ENCODE assay signal across 1 cellular context in the genomic region with DNA sequence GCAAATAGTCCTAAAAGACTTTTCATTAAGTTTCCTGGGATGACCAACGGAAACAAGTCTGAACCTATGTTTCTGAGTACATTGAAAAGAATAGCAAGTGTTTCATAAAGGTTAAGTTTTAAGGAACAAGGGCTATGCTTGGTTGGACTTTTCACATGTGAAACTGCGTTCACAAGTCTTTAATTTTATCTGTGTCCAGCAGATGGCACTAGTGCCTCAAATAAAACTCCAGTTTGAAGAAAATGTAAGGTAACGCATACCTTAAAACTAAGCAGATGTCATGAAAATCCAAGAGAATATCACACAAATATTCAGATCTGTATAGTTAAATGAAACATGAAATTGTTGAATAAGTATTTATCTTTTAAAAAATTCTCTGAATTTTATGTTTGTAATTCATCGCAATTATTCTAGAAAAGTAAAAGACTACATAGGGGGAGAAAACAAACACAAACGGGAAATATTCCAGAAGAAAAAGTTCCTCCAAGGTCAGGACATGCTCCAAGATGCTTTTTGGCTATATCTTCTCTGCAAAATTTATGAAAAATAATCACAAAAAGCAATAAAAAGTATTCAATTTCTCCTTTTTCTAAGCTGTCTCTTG.
TF ChIP-seq lines count a peak whose summit lies in the region.

No MANE protein-coding gene starts in this region.

TF ChIP-seq in SK-N-SH treated with all-trans-retinoic acid at 6 μM for 48 hours, 23 proteins besides CTCF, POLR2A, EP300 and RAD21 (continued from another document):
- TF ChIP-seq, protein P1, sequence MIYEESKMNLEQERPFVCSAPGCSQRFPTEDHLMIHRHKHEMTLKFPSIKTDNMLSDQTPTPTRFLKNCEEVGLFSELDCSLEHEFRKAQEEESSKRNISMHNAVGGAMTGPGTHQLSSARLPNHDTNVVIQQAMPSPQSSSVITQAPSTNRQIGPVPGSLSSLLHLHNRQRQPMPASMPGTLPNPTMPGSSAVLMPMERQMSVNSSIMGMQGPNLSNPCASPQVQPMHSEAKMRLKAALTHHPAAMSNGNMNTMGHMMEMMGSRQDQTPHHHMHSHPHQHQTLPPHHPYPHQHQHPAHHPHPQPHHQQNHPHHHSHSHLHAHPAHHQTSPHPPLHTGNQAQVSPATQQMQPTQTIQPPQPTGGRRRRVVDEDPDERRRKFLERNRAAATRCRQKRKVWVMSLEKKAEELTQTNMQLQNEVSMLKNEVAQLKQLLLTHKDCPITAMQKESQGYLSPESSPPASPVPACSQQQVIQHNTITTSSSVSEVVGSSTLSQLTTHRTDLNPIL (CRISPR knock-in tag; IDR thresholded peaks at IDR 0.05; ENCODE audit: low read depth) = no peak
- TF ChIP-seq ESRRG (CRISPR knock-in tag; IDR thresholded peaks at IDR 0.05) = no peak
- TF ChIP-seq ZFP3 (CRISPR knock-in tag; IDR thresholded peaks at IDR 0.05) = no peak
